ENCODE assay signal across 1 cellular context in the genomic region with DNA sequence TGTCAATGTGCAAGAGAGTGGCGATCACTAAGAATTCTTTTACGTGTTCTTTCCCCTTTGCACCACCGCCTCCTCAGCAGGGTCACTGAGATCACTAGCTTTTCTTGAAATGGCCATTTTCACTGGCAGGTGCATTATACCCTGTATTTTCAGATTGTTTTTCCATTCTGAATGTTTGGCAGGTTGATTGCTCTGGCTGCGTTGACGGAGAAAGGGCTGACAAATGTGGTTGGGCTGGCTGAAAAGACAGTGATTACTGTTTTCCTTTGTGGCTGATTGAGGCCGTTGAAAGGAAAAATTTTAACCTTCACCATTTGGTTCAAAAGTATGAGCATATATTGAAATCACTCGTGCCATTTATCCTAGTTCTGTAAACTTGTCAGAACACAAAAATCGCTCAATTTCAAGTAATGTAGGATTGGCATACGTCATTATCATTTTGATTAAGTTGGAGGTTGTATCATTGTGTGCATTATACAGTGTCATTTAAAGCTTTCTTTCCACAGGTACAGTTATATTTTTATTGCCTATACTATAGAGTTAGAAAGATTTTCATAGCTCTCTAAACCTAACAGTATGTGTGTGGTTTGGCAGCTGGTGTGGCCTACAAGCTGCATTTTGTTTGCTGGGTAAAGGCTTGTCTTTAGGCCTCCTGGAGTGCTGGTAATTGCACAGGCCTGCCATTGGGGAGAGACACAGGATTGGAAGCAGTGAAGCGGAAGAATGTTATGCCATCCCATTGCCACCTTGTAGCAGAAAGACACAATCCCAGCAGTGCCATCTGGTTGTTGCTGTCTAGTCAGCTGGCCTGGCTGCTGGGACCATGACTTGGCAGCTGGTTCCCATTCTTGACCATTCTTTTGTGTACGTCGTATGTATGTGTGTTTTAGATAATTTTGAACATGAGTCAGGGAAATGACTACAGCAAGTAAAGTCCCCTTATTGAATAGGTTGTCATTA.
TF ChIP-seq lines count a peak whose summit lies in the region.

No MANE protein-coding gene starts in this region.

TF ChIP-seq in WTC11, 78 proteins besides CTCF, POLR2A, EP300 and RAD21 (continued from another document):
- no peak for TF ChIP-seq ZNF263 (CRISPR knock-in tag; IDR thresholded peaks at IDR 0.05; ENCODE audit: low read depth)
- TF ChIP-seq PRRX2 (CRISPR knock-in tag; IDR thresholded peaks at IDR 0.05) = no peak
